Comparison of ENCODE assay signal across 19 cellular contexts in genomic region chr2:241511091-241511741, GRCh38. TPM values are rescaled to one million over a fixed set of nuclear protein-coding genes. Genes with fewer than 3 reads are reported as not detected.
DNase-seq lines count a peak whose midpoint lies in the region; ATAC-seq and TF ChIP-seq lines count a peak whose summit lies in the region.
"Had no signal": no experiment of that assay in that cellular context is flagged by ENCODE, and none has a peak within 500 bp of the region (broad histone marks: within the 10 kb centered on the region; RNA-seq: fewer than 3 reads in every experiment).

No MANE protein-coding gene starts in this region.

- 88 to 95% (median 92%) methylated on average over 6 of the region's 6 CpGs for WGBS in spleen, 5 donors
- 88 to 94% methylated on average over 6 of the region's 6 CpGs for WGBS in testis, 2 donors

- H3K27me3 Mint-ChIP-seq in activated naive CD8-positive, alpha-beta T cell, result no peaks in the 10 kb centered on the region
- H3K27me3 Mint-ChIP-seq in activated naive CD8-positive, alpha-beta T cell treated with anti-CD3 and anti-CD28 coated beads, Interleukin-2, amount 50 U/mL, for 24 hours, result no peaks in the 10 kb centered on the region
- H3K27me3 Mint-ChIP-seq in brain, result peaks cover 13% of the 10 kb centered on the region

- H3K36me3 ChIP-seq in spleen (no peaks in the 10 kb centered on the region), testis (ENCODE audit: low read depth, missing control alignments) (no peaks in the 10 kb centered on the region)

- no peak overlapping the region for H3K27ac Mint-ChIP-seq in activated naive CD8-positive, alpha-beta T cell
- no peak overlapping the region for H3K27ac Mint-ChIP-seq in activated naive CD8-positive, alpha-beta T cell treated with anti-CD3 and anti-CD28 coated beads, Interleukin-2, amount 50 U/mL, for 24 hours
- H3K27ac Mint-ChIP-seq in brain, result no peak overlapping the region

- H3K27ac ChIP-seq in spleen, result no peak overlapping the region
- no peak overlapping the region for H3K27ac ChIP-seq in testis
- H3K27ac ChIP-seq: A549, HL-60 had no signal

- peaks cover 26% of the 10 kb centered on the region for H3K4me1 Mint-ChIP-seq in activated naive CD8-positive, alpha-beta T cell (ENCODE audit: low read depth)
- peaks cover 26% of the 10 kb centered on the region for H3K4me1 Mint-ChIP-seq in activated naive CD8-positive, alpha-beta T cell treated with anti-CD3 and anti-CD28 coated beads, Interleukin-2, amount 50 U/mL, for 24 hours
- H3K4me1 Mint-ChIP-seq in brain, result peaks cover 26% of the 10 kb centered on the region

- intact Hi-C loops in spleen (cut with DNase I; ENCODE audit: low total_unique reads) (no loop called here), testis (cut with DNase I; ENCODE audit: low total_unique reads) (no loop called here)

- H3K9me3 ChIP-seq in spleen (no peaks in the 10 kb centered on the region), testis (no peaks in the 10 kb centered on the region)
- H3K9me3 ChIP-seq: A549 had no signal

- H3K27me3 ChIP-seq in spleen (replicated peaks in 1 of 7) (peaks cover 0 to 8% (median 0%) of the 10 kb centered on the region in 7 donors), testis (no peaks in the 10 kb centered on the region)

- ATAC-seq in activated naive CD8-positive, alpha-beta T cell treated with anti-CD3 and anti-CD28 coated beads, Interleukin-2, amount 50 U/mL, for 24 hours, result no peak
- ATAC-seq: A549, Panc1 had no signal

- H3K36me3 Mint-ChIP-seq in activated naive CD8-positive, alpha-beta T cell, result no peaks in the 10 kb centered on the region
- no peaks in the 10 kb centered on the region for H3K36me3 Mint-ChIP-seq in activated naive CD8-positive, alpha-beta T cell treated with anti-CD3 and anti-CD28 coated beads, Interleukin-2, amount 50 U/mL, for 24 hours (ENCODE audit: low read depth)
- peaks cover 11% of the 10 kb centered on the region for H3K36me3 Mint-ChIP-seq in brain

- DNase-seq in activated naive CD8-positive, alpha-beta T cell treated with anti-CD3 and anti-CD28 coated beads, Interleukin-2, amount 50 U/mL, for 24 hours, result no peak
- DNase-seq in MV-4-11 (lab: John Stamatoyannopoulos, UW) (peak; percentile 46), spleen (peak; percentile 23), testis (no peak), GOT3 (lab: John Stamatoyannopoulos, UW) (no peak), amniotic stem cell (lab: John Stamatoyannopoulos, UW) (no peak)
- DNase-seq: DND-41, GF-D8, KBM-7, NCI-H1105 treated with DMSO at 0.1 percent for 48 hours, NCI-H1930, NCI-H2171, NCI-H774, Right ventricle myocardium superior had no signal

- H3K4me1 ChIP-seq in spleen, result peaks cover 22 to 40% (median 30%) of the 10 kb centered on the region in 6 donors
- H3K4me1 ChIP-seq in testis, result peaks cover 17% of the 10 kb centered on the region

- TF ChIP-seq POLR2A in spleen (IDR thresholded peaks at IDR 0.05), result no peak
- no peak for TF ChIP-seq POLR2A in testis (IDR thresholded peaks at IDR 0.05)

- no peaks in the 10 kb centered on the region for H3K9me3 Mint-ChIP-seq in activated naive CD8-positive, alpha-beta T cell (ENCODE audit: low read depth)
- H3K9me3 Mint-ChIP-seq in activated naive CD8-positive, alpha-beta T cell treated with anti-CD3 and anti-CD28 coated beads, Interleukin-2, amount 50 U/mL, for 24 hours, result peaks cover 3% of the 10 kb centered on the region
- H3K9me3 Mint-ChIP-seq in brain, result no peaks in the 10 kb centered on the region

- H3K4me3 Mint-ChIP-seq in activated naive CD8-positive, alpha-beta T cell, result peak overlapping the region; percentile 32
- H3K4me3 Mint-ChIP-seq in activated naive CD8-positive, alpha-beta T cell treated with anti-CD3 and anti-CD28 coated beads, Interleukin-2, amount 50 U/mL, for 24 hours, result no peak overlapping the region
- peak overlapping the region in 4 of 5 experiments; percentile 44 to 96 (median 77) for H3K4me3 Mint-ChIP-seq in brain

- TF ChIP-seq CTCF in brain (conservative IDR thresholded peaks at IDR 0.05) (no peak), spleen (IDR thresholded peaks at IDR 0.05 in 8 of 11, conservative IDR thresholded peaks at IDR 0.05 in 3 of 11) (no peak), testis (IDR thresholded peaks at IDR 0.05) (no peak)

- no peak overlapping the region for H3K4me3 ChIP-seq in spleen
- no peak overlapping the region for H3K4me3 ChIP-seq in testis
- H3K4me3 ChIP-seq: A549 had no signal

RNA-seq across cellular contexts. Expression of gene STK25, which starts 2.8 kb away (rescaled TPM):
- polyA plus RNA-seq in brain (ENCODE audit: insufficient read depth, low read depth, low replicate concordance), result 189 TPM
- total RNA-seq in spleen, result 100 to 1,000 TPM; 127 to 217 (median 167) TPM
- 100 to 1,000 TPM; 133 to 254 (median 213) TPM for polyA plus RNA-seq in spleen
- total RNA-seq in testis, result 100 to 1,000 TPM; 224 to 250 TPM
- 200 TPM for polyA plus RNA-seq in testis (ENCODE audit: insufficient read depth, low read depth, low replicate concordance)

RNA-seq across cellular contexts. Expression of gene BOK, which starts 47.3 kb away (rescaled TPM):
- polyA plus RNA-seq in brain (ENCODE audit: insufficient read depth, low read depth, low replicate concordance), result 76.1 TPM
- 10 to 100 TPM in 4 of 7 donors, 1 to 10 TPM in 3; 6.5 to 19.4 (median 13.0) TPM for total RNA-seq in spleen
- 1 to 10 TPM; 3.0 to 7.2 (median 4.5) TPM for polyA plus RNA-seq in spleen
- 10 to 100 TPM; 52.0 to 62.7 TPM for total RNA-seq in testis
- polyA plus RNA-seq in testis (ENCODE audit: insufficient read depth, low read depth, low replicate concordance), result 20.2 TPM

Comparison
In these comparisons a context has a peak if more than half of its experiments do, and no peak if none do; other contexts are left out.
1. DNase-seq: peak in MV-4-11 (single experiment) and spleen (single experiment); none in activated naive CD8-positive, alpha-beta T cell treated with anti-CD3 and anti-CD28 coated beads, Interleukin-2, amount 50 U/mL, for 24 hours (single experiment), testis (single experiment), GOT3 (single experiment) and amniotic stem cell (single experiment).